In the genomic region with DNA sequence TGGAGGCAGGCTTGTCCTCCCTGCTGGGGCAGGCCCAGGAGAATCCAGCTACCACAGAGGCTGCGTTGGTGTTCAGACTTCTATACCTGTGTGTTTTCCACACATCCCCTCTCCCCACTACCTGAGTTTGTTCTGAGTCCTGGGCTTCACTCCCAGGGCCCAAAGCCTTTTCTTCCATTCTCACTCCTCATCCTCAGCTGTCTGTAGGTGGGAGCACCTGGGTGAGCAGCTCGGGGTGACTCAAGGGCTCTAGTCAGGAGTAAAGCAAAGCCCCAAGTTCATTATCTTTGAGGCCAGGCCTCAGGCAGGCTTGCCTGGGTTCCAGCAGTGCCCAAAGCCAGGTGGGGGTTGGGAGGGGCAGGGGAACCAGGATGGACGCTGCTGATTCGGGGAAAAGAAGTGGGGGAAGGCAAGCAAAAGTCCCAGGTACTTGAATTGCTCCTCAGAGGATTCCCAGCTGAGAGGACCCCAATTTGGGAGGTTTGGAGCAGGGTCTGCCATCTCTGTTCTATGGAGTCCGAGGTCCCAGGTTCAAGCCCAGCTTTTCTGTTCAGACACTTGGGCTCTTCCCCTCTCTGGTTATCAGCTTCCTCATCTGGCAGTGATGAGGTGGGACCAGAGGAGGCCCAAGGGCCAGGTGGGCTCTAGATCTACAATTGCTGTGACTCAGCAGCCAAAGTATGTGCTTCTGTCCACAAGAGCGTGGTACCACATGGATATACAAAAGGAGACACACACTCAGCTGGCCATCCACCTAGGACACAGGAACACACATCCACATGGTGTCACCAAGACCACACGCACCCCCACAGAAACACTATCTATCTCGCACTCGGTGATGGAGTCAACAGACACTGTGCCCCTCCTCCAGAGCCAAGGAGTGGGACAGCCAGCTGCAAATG, we compare ENCODE assay signal across 1 cellular context.
TF ChIP-seq lines count a peak whose summit lies in the region.

No MANE protein-coding gene starts in this region.

TF ChIP-seq in SK-N-SH, 30 proteins besides CTCF, POLR2A, EP300 and RAD21:
- no peak for TF ChIP-seq TAF1 (IDR thresholded peaks at IDR 0.05; ENCODE audit: borderline replicate concordance, low read depth, low read length)
- TF ChIP-seq, protein P1, sequence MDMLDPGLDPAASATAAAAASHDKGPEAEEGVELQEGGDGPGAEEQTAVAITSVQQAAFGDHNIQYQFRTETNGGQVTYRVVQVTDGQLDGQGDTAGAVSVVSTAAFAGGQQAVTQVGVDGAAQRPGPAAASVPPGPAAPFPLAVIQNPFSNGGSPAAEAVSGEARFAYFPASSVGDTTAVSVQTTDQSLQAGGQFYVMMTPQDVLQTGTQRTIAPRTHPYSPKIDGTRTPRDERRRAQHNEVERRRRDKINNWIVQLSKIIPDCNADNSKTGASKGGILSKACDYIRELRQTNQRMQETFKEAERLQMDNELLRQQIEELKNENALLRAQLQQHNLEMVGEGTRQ (IDR thresholded peaks at IDR 0.05; ENCODE audit: borderline replicate concordance, low read depth, low read length): no peak
- TF ChIP-seq SMC3 (IDR thresholded peaks at IDR 0.05; ENCODE audit: low read depth, low read length): no peak
- TF ChIP-seq GABPA (IDR thresholded peaks at IDR 0.05; ENCODE audit: low read depth): no peak
- TF ChIP-seq, protein P2, sequence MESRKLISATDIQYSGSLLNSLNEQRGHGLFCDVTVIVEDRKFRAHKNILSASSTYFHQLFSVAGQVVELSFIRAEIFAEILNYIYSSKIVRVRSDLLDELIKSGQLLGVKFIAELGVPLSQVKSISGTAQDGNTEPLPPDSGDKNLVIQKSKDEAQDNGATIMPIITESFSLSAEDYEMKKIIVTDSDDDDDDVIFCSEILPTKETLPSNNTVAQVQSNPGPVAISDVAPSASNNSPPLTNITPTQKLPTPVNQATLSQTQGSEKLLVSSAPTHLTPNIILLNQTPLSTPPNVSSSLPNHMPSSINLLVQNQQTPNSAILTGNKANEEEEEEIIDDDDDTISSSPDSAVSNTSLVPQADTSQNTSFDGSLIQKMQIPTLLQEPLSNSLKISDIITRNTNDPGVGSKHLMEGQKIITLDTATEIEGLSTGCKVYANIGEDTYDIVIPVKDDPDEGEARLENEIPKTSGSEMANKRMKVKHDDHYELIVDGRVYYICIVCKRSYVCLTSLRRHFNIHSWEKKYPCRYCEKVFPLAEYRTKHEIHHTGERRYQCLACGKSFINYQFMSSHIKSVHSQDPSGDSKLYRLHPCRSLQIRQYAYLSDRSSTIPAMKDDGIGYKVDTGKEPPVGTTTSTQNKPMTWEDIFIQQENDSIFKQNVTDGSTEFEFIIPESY (IDR thresholded peaks at IDR 0.05; ENCODE audit: borderline replicate concordance, low read depth): no peak
- no peak for TF ChIP-seq RCOR1 (IDR thresholded peaks at IDR 0.05; ENCODE audit: low read length)
- TF ChIP-seq YY1 (IDR thresholded peaks at IDR 0.05; ENCODE audit: low read depth): no peak
- no peak for TF ChIP-seq JUND (IDR thresholded peaks at IDR 0.05)
- TF ChIP-seq ELF1 (IDR thresholded peaks at IDR 0.05): no peak
- TF ChIP-seq, protein P3, sequence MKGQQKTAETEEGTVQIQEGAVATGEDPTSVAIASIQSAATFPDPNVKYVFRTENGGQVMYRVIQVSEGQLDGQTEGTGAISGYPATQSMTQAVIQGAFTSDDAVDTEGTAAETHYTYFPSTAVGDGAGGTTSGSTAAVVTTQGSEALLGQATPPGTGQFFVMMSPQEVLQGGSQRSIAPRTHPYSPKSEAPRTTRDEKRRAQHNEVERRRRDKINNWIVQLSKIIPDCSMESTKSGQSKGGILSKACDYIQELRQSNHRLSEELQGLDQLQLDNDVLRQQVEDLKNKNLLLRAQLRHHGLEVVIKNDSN (IDR thresholded peaks at IDR 0.05; ENCODE audit: borderline replicate concordance, low read depth): no peak
- no peak for TF ChIP-seq NRF1 (IDR thresholded peaks at IDR 0.05; ENCODE audit: low read depth, low read length)
- no peak for TF ChIP-seq TEAD4 (IDR thresholded peaks at IDR 0.05; ENCODE audit: borderline replicate concordance, insufficient read depth)
- TF ChIP-seq GATA2 (CRISPR knock-in tag; IDR thresholded peaks at IDR 0.05): no peak
TF ChIP-seq in SK-N-SH: peak in this region for 0.
